Comparison of ENCODE assay signal across 1 cellular context in the genomic region with DNA sequence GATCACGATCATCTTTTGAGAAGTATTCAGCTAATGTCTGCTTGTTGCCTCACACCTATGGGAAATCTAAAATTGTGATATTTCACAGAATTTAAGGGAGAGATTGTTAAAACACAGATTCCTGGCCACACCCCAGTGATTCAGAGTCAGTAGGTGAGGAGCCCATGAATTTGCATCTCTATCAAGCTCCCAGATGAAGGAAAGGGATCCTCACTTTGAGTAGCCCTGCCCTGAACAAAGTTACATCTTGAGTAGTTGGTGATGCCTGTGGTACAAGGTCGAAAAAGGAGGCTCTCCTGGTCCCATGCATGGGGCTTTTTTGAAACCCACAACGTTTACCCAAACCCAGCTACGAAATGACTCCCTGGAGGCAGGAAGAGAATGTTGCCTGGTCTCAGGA.
TF ChIP-seq lines count a peak whose summit lies in the region.

No MANE protein-coding gene starts in this region.

TF ChIP-seq in GM23338, 12 proteins besides CTCF, POLR2A, EP300 and RAD21 (continued from another document):
- TF ChIP-seq, protein P1, sequence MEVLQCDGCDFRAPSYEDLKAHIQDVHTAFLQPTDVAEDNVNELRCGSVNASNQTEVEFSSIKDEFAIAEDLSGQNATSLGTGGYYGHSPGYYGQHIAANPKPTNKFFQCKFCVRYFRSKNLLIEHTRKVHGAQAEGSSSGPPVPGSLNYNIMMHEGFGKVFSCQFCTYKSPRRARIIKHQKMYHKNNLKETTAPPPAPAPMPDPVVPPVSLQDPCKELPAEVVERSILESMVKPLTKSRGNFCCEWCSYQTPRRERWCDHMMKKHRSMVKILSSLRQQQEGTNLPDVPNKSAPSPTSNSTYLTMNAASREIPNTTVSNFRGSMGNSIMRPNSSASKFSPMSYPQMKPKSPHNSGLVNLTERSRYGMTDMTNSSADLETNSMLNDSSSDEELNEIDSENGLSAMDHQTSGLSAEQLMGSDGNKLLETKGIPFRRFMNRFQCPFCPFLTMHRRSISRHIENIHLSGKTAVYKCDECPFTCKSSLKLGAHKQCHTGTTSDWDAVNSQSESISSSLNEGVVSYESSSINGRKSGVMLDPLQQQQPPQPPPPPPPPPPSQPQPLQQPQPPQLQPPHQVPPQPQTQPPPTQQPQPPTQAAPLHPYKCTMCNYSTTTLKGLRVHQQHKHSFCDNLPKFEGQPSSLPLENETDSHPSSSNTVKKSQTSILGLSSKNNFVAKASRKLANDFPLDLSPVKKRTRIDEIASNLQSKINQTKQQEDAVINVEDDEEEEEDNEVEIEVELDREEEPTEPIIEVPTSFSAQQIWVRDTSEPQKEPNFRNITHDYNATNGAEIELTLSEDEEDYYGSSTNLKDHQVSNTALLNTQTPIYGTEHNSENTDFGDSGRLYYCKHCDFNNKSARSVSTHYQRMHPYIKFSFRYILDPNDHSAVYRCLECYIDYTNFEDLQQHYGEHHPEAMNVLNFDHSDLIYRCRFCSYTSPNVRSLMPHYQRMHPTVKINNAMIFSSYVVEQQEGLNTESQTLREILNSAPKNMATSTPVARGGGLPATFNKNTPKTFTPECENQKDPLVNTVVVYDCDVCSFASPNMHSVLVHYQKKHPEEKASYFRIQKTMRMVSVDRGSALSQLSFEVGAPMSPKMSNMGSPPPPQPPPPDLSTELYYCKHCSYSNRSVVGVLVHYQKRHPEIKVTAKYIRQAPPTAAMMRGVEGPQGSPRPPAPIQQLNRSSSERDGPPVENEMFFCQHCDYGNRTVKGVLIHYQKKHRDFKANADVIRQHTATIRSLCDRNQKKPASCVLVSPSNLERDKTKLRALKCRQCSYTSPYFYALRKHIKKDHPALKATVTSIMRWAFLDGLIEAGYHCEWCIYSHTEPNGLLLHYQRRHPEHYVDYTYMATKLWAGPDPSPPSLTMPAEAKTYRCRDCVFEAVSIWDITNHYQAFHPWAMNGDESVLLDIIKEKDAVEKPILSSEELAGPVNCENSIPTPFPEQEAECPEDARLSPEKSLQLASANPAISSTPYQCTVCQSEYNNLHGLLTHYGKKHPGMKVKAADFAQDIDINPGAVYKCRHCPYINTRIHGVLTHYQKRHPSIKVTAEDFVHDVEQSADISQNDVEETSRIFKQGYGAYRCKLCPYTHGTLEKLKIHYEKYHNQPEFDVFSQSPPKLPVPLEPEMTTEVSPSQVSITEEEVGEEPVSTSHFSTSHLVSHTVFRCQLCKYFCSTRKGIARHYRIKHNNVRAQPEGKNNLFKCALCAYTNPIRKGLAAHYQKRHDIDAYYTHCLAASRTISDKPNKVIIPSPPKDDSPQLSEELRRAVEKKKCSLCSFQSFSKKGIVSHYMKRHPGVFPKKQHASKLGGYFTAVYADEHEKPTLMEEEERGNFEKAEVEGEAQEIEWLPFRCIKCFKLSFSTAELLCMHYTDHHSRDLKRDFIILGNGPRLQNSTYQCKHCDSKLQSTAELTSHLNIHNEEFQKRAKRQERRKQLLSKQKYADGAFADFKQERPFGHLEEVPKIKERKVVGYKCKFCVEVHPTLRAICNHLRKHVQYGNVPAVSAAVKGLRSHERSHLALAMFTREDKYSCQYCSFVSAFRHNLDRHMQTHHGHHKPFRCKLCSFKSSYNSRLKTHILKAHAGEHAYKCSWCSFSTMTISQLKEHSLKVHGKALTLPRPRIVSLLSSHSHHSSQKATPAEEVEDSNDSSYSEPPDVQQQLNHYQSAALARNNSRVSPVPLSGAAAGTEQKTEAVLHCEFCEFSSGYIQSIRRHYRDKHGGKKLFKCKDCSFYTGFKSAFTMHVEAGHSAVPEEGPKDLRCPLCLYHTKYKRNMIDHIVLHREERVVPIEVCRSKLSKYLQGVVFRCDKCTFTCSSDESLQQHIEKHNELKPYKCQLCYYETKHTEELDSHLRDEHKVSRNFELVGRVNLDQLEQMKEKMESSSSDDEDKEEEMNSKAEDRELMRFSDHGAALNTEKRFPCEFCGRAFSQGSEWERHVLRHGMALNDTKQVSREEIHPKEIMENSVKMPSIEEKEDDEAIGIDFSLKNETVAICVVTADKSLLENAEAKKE (CRISPR knock-in tag; IDR thresholded peaks at IDR 0.05), result 0 out of 2 replicates have a peak, but pooled peaks have one; percentile 29
- no peak for TF ChIP-seq CREB1 (CRISPR knock-in tag; IDR thresholded peaks at IDR 0.05; ENCODE audit: low read depth)
- TF ChIP-seq NANOG (IDR thresholded peaks at IDR 0.05; ENCODE audit: borderline replicate concordance), result no peak
- no peak for TF ChIP-seq EZH2phosphoT487 (IDR thresholded peaks at IDR 0.05; ENCODE audit: unreplicated experiment)
- TF ChIP-seq ZNF114 (CRISPR knock-in tag; IDR thresholded peaks at IDR 0.05), result no peak
- no peak for TF ChIP-seq POLR2AphosphoS5 (IDR thresholded peaks at IDR 0.05; ENCODE audit: low read depth)
